1 cellular context compared by ENCODE assay signal in genomic region chr3:38375488-38376097, GRCh38.
A peak's percentile ranks its signal among the peaks of the same experiment; 100 is the strongest.
TF ChIP-seq lines count a peak whose summit lies in the region.

No MANE protein-coding gene starts in this region.

TF ChIP-seq in H1, 55 proteins besides CTCF, POLR2A, EP300 and RAD21:
- TF ChIP-seq, protein P1, sequence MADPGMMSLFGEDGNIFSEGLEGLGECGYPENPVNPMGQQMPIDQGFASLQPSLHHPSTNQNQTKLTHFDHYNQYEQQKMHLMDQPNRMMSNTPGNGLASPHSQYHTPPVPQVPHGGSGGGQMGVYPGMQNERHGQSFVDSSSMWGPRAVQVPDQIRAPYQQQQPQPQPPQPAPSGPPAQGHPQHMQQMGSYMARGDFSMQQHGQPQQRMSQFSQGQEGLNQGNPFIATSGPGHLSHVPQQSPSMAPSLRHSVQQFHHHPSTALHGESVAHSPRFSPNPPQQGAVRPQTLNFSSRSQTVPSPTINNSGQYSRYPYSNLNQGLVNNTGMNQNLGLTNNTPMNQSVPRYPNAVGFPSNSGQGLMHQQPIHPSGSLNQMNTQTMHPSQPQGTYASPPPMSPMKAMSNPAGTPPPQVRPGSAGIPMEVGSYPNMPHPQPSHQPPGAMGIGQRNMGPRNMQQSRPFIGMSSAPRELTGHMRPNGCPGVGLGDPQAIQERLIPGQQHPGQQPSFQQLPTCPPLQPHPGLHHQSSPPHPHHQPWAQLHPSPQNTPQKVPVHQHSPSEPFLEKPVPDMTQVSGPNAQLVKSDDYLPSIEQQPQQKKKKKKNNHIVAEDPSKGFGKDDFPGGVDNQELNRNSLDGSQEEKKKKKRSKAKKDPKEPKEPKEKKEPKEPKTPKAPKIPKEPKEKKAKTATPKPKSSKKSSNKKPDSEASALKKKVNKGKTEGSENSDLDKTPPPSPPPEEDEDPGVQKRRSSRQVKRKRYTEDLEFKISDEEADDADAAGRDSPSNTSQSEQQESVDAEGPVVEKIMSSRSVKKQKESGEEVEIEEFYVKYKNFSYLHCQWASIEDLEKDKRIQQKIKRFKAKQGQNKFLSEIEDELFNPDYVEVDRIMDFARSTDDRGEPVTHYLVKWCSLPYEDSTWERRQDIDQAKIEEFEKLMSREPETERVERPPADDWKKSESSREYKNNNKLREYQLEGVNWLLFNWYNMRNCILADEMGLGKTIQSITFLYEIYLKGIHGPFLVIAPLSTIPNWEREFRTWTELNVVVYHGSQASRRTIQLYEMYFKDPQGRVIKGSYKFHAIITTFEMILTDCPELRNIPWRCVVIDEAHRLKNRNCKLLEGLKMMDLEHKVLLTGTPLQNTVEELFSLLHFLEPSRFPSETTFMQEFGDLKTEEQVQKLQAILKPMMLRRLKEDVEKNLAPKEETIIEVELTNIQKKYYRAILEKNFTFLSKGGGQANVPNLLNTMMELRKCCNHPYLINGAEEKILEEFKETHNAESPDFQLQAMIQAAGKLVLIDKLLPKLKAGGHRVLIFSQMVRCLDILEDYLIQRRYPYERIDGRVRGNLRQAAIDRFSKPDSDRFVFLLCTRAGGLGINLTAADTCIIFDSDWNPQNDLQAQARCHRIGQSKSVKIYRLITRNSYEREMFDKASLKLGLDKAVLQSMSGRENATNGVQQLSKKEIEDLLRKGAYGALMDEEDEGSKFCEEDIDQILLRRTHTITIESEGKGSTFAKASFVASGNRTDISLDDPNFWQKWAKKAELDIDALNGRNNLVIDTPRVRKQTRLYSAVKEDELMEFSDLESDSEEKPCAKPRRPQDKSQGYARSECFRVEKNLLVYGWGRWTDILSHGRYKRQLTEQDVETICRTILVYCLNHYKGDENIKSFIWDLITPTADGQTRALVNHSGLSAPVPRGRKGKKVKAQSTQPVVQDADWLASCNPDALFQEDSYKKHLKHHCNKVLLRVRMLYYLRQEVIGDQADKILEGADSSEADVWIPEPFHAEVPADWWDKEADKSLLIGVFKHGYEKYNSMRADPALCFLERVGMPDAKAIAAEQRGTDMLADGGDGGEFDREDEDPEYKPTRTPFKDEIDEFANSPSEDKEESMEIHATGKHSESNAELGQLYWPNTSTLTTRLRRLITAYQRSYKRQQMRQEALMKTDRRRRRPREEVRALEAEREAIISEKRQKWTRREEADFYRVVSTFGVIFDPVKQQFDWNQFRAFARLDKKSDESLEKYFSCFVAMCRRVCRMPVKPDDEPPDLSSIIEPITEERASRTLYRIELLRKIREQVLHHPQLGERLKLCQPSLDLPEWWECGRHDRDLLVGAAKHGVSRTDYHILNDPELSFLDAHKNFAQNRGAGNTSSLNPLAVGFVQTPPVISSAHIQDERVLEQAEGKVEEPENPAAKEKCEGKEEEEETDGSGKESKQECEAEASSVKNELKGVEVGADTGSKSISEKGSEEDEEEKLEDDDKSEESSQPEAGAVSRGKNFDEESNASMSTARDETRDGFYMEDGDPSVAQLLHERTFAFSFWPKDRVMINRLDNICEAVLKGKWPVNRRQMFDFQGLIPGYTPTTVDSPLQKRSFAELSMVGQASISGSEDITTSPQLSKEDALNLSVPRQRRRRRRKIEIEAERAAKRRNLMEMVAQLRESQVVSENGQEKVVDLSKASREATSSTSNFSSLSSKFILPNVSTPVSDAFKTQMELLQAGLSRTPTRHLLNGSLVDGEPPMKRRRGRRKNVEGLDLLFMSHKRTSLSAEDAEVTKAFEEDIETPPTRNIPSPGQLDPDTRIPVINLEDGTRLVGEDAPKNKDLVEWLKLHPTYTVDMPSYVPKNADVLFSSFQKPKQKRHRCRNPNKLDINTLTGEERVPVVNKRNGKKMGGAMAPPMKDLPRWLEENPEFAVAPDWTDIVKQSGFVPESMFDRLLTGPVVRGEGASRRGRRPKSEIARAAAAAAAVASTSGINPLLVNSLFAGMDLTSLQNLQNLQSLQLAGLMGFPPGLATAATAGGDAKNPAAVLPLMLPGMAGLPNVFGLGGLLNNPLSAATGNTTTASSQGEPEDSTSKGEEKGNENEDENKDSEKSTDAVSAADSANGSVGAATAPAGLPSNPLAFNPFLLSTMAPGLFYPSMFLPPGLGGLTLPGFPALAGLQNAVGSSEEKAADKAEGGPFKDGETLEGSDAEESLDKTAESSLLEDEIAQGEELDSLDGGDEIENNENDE (IDR thresholded peaks at IDR 0.05; ENCODE audit: insufficient replicate concordance, low read length), result no peak
- TF ChIP-seq, protein P2, sequence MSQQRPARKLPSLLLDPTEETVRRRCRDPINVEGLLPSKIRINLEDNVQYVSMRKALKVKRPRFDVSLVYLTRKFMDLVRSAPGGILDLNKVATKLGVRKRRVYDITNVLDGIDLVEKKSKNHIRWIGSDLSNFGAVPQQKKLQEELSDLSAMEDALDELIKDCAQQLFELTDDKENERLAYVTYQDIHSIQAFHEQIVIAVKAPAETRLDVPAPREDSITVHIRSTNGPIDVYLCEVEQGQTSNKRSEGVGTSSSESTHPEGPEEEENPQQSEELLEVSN (IDR thresholded peaks at IDR 0.05), result peak; percentile 33; the same call in 1 of the 2 replicates
TF ChIP-seq in H1: peak in this region for 1.
